ENCODE assay signal across 15 cellular contexts in the genomic region with DNA sequence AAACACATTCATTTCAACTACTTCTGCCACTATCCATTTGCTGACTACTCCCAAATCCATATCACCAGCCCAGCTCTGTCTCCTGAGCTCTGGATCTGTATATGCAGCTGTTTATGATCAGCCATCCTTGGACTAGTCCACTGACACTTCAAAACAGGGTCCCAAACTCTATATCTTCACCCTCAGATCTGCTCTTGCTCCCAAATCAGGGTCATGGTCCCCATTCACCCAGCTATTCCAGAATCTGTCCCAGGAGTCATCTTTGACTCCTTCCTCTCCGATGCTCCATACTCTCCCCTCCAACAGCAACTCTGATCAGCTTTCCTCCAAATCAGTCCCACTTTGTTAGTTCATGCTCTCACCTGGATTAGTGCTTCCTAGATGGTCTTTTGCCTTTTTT. TPM values are rescaled to one million over a fixed set of nuclear protein-coding genes. Genes with fewer than 3 reads are reported as not detected.
A peak's percentile ranks its signal among the peaks of the same experiment; 100 is the strongest.
DNase-seq lines count a peak whose midpoint lies in the region; ATAC-seq and TF ChIP-seq lines count a peak whose summit lies in the region.
"Had no signal": no experiment of that assay in that cellular context is flagged by ENCODE, and none has a peak within 500 bp of the region (broad histone marks: within the 10 kb centered on the region; RNA-seq: fewer than 3 reads in every experiment).

No MANE protein-coding gene starts in this region.

- WGBS in heart right ventricle, 2 donors: 98 to 100% methylated on average over 1 of the region's 1 CpG

- peaks cover 7% of the 10 kb centered on the region; the same call in 1 of the 2 replicates for H3K36me3 Mint-ChIP-seq in HFFc6 (ENCODE audit: low read depth)
- H3K36me3 Mint-ChIP-seq in dendritic cell treated with granulocyte-macrophage colony-stimulating factor and Interleukin-4, amounts not matched to agents 40 ng/mL and 50 ng/mL, for 4 days (ENCODE audit: low read depth): peaks cover 5% of the 10 kb centered on the region
- peaks cover 0 to 4% (median 3%) of the 10 kb centered on the region in 3 donors for H3K36me3 Mint-ChIP-seq in naive thymus-derived CD8-positive, alpha-beta T cell

- no peak overlapping the region for H3K4me3 ChIP-seq in left ventricle myocardium inferior
- H3K4me3 ChIP-seq in heart right ventricle: no peak overlapping the region
- no peak overlapping the region for H3K4me3 ChIP-seq in SJCRH30
- H3K4me3 ChIP-seq: BLaER1, GM23248 had no signal

- peak overlapping the region; percentile 4; the same call in 1 of the 2 replicates for H3K27ac Mint-ChIP-seq in HFFc6
- H3K27ac Mint-ChIP-seq in dendritic cell treated with granulocyte-macrophage colony-stimulating factor and Interleukin-4, amounts not matched to agents 40 ng/mL and 50 ng/mL, for 4 days: peak overlapping the region; percentile 100
- peak overlapping the region in 2 of 10 donors; percentile 3 to 66 for H3K27ac Mint-ChIP-seq in naive thymus-derived CD8-positive, alpha-beta T cell
- H3K27ac Mint-ChIP-seq: CD4-positive, CD25-positive, alpha-beta regulatory T cell had no signal

- peak overlapping the region; percentile 67 for H3K27ac ChIP-seq in left ventricle myocardium inferior (replicated peaks)
- peak overlapping the region in 1 of 10 donors; percentile 82 for H3K27ac ChIP-seq in heart right ventricle
- H3K27ac ChIP-seq in SJCRH30: no peak overlapping the region
- H3K27ac ChIP-seq: BLaER1, GM23248 had no signal

- no peaks in the 10 kb centered on the region for H3K27me3 ChIP-seq in left ventricle myocardium inferior (ENCODE audit: low read depth)
- H3K27me3 ChIP-seq in heart right ventricle: no peaks in the 10 kb centered on the region
- H3K27me3 ChIP-seq in SJCRH30: no peaks in the 10 kb centered on the region
- H3K27me3 ChIP-seq: BLaER1 had no signal

- ATAC-seq in heart right ventricle (no peak), GM18511 (IDR thresholded peaks at IDR 0.05; ENCODE audit: unreplicated experiment) (no peak)
- no peak for ATAC-seq in naive thymus-derived CD8-positive, alpha-beta T cell

- H3K9me3 Mint-ChIP-seq in HFFc6: no peaks in the 10 kb centered on the region
- no peaks in the 10 kb centered on the region for H3K9me3 Mint-ChIP-seq in dendritic cell treated with granulocyte-macrophage colony-stimulating factor and Interleukin-4, amounts not matched to agents 40 ng/mL and 50 ng/mL, for 4 days
- H3K9me3 Mint-ChIP-seq in naive thymus-derived CD8-positive, alpha-beta T cell: no peaks in the 10 kb centered on the region
- H3K9me3 Mint-ChIP-seq: CD4-positive, CD25-positive, alpha-beta regulatory T cell had no signal

- no peaks in the 10 kb centered on the region for H3K9me3 ChIP-seq in left ventricle myocardium inferior (replicated peaks)
- H3K9me3 ChIP-seq in heart right ventricle: no peaks in the 10 kb centered on the region
- no peaks in the 10 kb centered on the region for H3K9me3 ChIP-seq in SJCRH30 (replicated peaks)
- H3K9me3 ChIP-seq: BLaER1 had no signal

- H3K4me1 ChIP-seq in left ventricle myocardium inferior (peaks cover 86% of the 10 kb centered on the region), heart right ventricle (peaks cover 0 to 72% (median 38%) of the 10 kb centered on the region in 9 donors), SJCRH30 (no peaks in the 10 kb centered on the region)
- H3K4me1 ChIP-seq: BLaER1 had no signal

- H3K4me1 Mint-ChIP-seq in HFFc6 (ENCODE audit: low read depth): peaks cover 59% of the 10 kb centered on the region
- H3K4me1 Mint-ChIP-seq in dendritic cell treated with granulocyte-macrophage colony-stimulating factor and Interleukin-4, amounts not matched to agents 40 ng/mL and 50 ng/mL, for 4 days (ENCODE audit: low read depth): peaks cover 51% of the 10 kb centered on the region
- H3K4me1 Mint-ChIP-seq in naive thymus-derived CD8-positive, alpha-beta T cell: peaks cover 5 to 13% (median 10%) of the 10 kb centered on the region in 4 donors

- DNase-seq in left ventricle myocardium inferior: no peak
- no peak for DNase-seq in heart right ventricle
- DNase-seq in HFFc6: no peak
- DNase-seq in SJCRH30: no peak
- no peak for DNase-seq in naive thymus-derived CD8-positive, alpha-beta T cell
- DNase-seq: 8988T; AML-193; CD4-positive, CD25-positive, alpha-beta regulatory T cell; DMS153; DND-41; GDM1; GM23248 had no signal

- TF ChIP-seq CTCF in left ventricle myocardium inferior (IDR thresholded peaks at IDR 0.05; ENCODE audit: borderline replicate concordance) (no peak), heart right ventricle (IDR thresholded peaks at IDR 0.05) (no peak), HFFc6 (IDR thresholded peaks at IDR 0.05) (no peak)

- intact Hi-C loops in left ventricle myocardium inferior (cut with micrococcal nuclease): no loop called here
- intact Hi-C loops in heart right ventricle (cut with DNase I): no loop called here
- intact Hi-C loops in dendritic cell treated with granulocyte-macrophage colony-stimulating factor and Interleukin-4, amounts not matched to agents 40 ng/mL and 50 ng/mL, for 4 days (cut with micrococcal nuclease): no loop called here

- no peaks in the 10 kb centered on the region for H3K27me3 Mint-ChIP-seq in HFFc6 (ENCODE audit: insufficient read depth)
- no peaks in the 10 kb centered on the region for H3K27me3 Mint-ChIP-seq in dendritic cell treated with granulocyte-macrophage colony-stimulating factor and Interleukin-4, amounts not matched to agents 40 ng/mL and 50 ng/mL, for 4 days
- no peaks in the 10 kb centered on the region for H3K27me3 Mint-ChIP-seq in naive thymus-derived CD8-positive, alpha-beta T cell
- H3K27me3 Mint-ChIP-seq: CD4-positive, CD25-positive, alpha-beta regulatory T cell had no signal

- H3K36me3 ChIP-seq in left ventricle myocardium inferior (peaks cover 3% of the 10 kb centered on the region), heart right ventricle (peaks cover 0 to 5% (median 0%) of the 10 kb centered on the region in 9 donors), SJCRH30 (no peaks in the 10 kb centered on the region)
- H3K36me3 ChIP-seq: BLaER1 had no signal

- no peak overlapping the region for H3K4me3 Mint-ChIP-seq in HFFc6
- no peak overlapping the region for H3K4me3 Mint-ChIP-seq in dendritic cell treated with granulocyte-macrophage colony-stimulating factor and Interleukin-4, amounts not matched to agents 40 ng/mL and 50 ng/mL, for 4 days
- peak overlapping the region in 1 of 10 donors; percentile 59 for H3K4me3 Mint-ChIP-seq in naive thymus-derived CD8-positive, alpha-beta T cell
- H3K4me3 Mint-ChIP-seq: CD4-positive, CD25-positive, alpha-beta regulatory T cell had no signal

- POLR2A ChIA-PET in naive thymus-derived CD8-positive, alpha-beta T cell (lab: Charles Lee): interaction anchor here (1.0 kb wide), 1 partner anchor 10 kb away, joined by 3 read pairs; the partner anchor contains the start of gene NCEH1

RNA-seq across cellular contexts. Expression of gene NCEH1, which starts 9.8 kb away (rescaled TPM):
- 58.6 TPM for total RNA-seq in left ventricle myocardium inferior
- 10 to 100 TPM; 40.8 to 66.4 (median 51.8) TPM for total RNA-seq in heart right ventricle
- 10 to 100 TPM in 1 of 2 donors, 1 to 10 TPM in 1; 8.7 to 12.7 TPM for polyA plus RNA-seq in heart right ventricle
- total RNA-seq in HFFc6 (2021; fragmentation: NEBNext Ultra II Directional; extraction: Animal tissue kit (Norgen Biotek cat#: 25700)): 10 to 100 TPM; 42.1 to 82.6 (median 76.3) TPM
- 1.1 and 1.4 TPM in 2 replicates for total RNA-seq in SJCRH30 (2014; rRNA removed; shearing (Covaris generic))
- 1 to 10 TPM; 4.1 to 5.9 TPM for total RNA-seq in naive thymus-derived CD8-positive, alpha-beta T cell
- 1 to 10 TPM; 1.9 to 3.4 (median 2.6) TPM for polyA plus RNA-seq in naive thymus-derived CD8-positive, alpha-beta T cell

RNA-seq across cellular contexts. Expression of gene ECT2, which starts 49.5 kb away (rescaled TPM):
- 4.8 TPM for total RNA-seq in left ventricle myocardium inferior
- 1 to 10 TPM; 2.9 to 8.0 (median 5.5) TPM for total RNA-seq in heart right ventricle
- 1 to 10 TPM; 2.0 to 2.2 TPM for polyA plus RNA-seq in heart right ventricle
- total RNA-seq in HFFc6 (2021; fragmentation: NEBNext Ultra II Directional; extraction: Animal tissue kit (Norgen Biotek cat#: 25700)): 10 to 100 TPM; 29.1 to 62.4 (median 50.6) TPM
- 43.5 and 43.9 TPM in 2 replicates for total RNA-seq in SJCRH30 (2014; rRNA removed; shearing (Covaris generic))
- 1 to 10 TPM; 1.8 TPM for total RNA-seq in naive thymus-derived CD8-positive, alpha-beta T cell
- polyA plus RNA-seq in naive thymus-derived CD8-positive, alpha-beta T cell: 1 to 10 TPM; 1.1 to 2.2 (median 1.9) TPM
